ENCODE assay signal across 16 cellular contexts in the genomic region with DNA sequence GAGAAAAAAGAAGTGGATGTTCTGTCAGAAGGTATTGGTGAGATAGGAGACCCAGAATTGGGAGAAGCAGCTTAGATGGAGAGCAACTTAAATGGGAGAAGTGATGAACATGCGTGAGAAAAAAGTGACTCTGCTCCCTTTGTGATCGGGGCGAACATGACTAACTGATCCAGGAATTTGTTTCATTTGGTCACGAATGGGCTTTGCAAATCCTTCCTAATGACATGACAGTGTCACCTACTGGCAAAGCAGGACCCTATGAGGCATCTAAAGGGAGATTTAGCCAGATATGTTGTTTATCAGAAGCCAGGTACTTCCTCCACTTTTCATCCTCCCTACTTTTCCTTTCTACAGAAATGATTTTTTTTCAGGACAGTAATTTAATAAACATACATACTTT.
DNase-seq lines count a peak whose midpoint lies in the region; ATAC-seq, FAIRE-seq and TF ChIP-seq lines count a peak whose summit lies in the region.
"Had no signal": no experiment of that assay in that cellular context is flagged by ENCODE, and none has a peak within 500 bp of the region (broad histone marks: within the 10 kb centered on the region; RNA-seq: fewer than 3 reads in every experiment).

No MANE protein-coding gene starts in this region.

- DNase-seq in Daoy (ENCODE audit: low read depth): peak; percentile 47
- peak; percentile 93 for DNase-seq in LHCN-M2 (ENCODE audit: low read depth)
- DNase-seq in H1 (ENCODE audit: low read depth in 1 of 2, low spot score in 2 of 2): peak in 1 of 2 experiments; percentile 7
- peak; percentile 88 for DNase-seq in mesendoderm
- DNase-seq in CD4-positive, alpha-beta T cell: no peak
- no peak for DNase-seq in NCI-H2029 treated with DMSO at 0.1 percent for 48 hours (lab: John Stamatoyannopoulos, UW)
- no peak for DNase-seq in body of pancreas
- DNase-seq: activated CD4-positive, alpha-beta T cell treated with anti-CD3 and anti-CD28 coated beads, Interleukin-2, amount 50 U/mL, for 48 hours; activated gamma-delta T cell; Kasumi-1; left colon; T-cell had no signal

- H2AK5ac ChIP-seq in H1 (ENCODE audit: low read depth, low read length) (no peak overlapping the region), mesendoderm (ENCODE audit: low read length) (no peak overlapping the region)

- no peak overlapping the region for H3K14ac ChIP-seq in H1 (ENCODE audit: insufficient read length)

- no peak overlapping the region for H2BK12ac ChIP-seq in H1 (ENCODE audit: low read depth, low read length)

- no peak for FAIRE-seq in H1 (lab: Jason Lieb, UNC)
- FAIRE-seq: frontal cortex had no signal

- no peak overlapping the region for H3K56ac ChIP-seq in H1 (replicated peaks; ENCODE audit: insufficient read length, low read depth, low read length)
- H3K56ac ChIP-seq in mesendoderm (ENCODE audit: low read length): no peak overlapping the region

- H4K20me1 ChIP-seq in H1 (replicated peaks in 1 of 2; ENCODE audit: control insufficient read depth in 1 of 2, insufficient read depth in 2 of 2, low read length in 2 of 2): no peaks in the 10 kb centered on the region

- CTCF ChIA-PET in H1 (lab: Charles Lee; ENCODE audit: partially characterized antibody): interaction anchor here (0.7 to 1.1 kb wide), 4 partner anchors 10 to 559 kb away, joined by 3 to 4 read pairs (median 3); no protein-coding TSS in a partner anchor
- CTCF ChIA-PET in CD4-positive, alpha-beta T cell (lab: Charles Lee): no interaction called here

- H3K4me1 ChIP-seq in H1 (replicated peaks in 1 of 4; ENCODE audit: control insufficient read depth in 3 of 4, insufficient read depth in 4 of 4, low read length in 3 of 4): peaks cover 0 to 2% (median 0%) of the 10 kb centered on the region in 4 experiments; a peak in 1 of 7 replicates
- H3K4me1 ChIP-seq in mesendoderm (ENCODE audit: control insufficient read depth, low read depth, low read length): no peaks in the 10 kb centered on the region
- no peaks in the 10 kb centered on the region for H3K4me1 ChIP-seq in body of pancreas
- H3K4me1 ChIP-seq: Caco-2 had no signal

- H4K8ac ChIP-seq in H1 (ENCODE audit: extremely low read depth, insufficient read depth, low read length): no peak overlapping the region
- no peak overlapping the region for H4K8ac ChIP-seq in mesendoderm (ENCODE audit: low read depth, low read length)

- H2BK120ac ChIP-seq in H1 (replicated peaks; ENCODE audit: low read depth, low read length) (no peak overlapping the region), mesendoderm (ENCODE audit: low read depth, low read length) (no peak overlapping the region)

- no peaks in the 10 kb centered on the region for H3K79me1 ChIP-seq in H1 (ENCODE audit: low read depth, low read length)
- no peaks in the 10 kb centered on the region for H3K79me1 ChIP-seq in mesendoderm (ENCODE audit: low read length)

- no peak for TF ChIP-seq EP300 in H1 (IDR thresholded peaks at IDR 0.05; ENCODE audit: borderline replicate concordance in 1 of 2, low read depth in 2 of 2, low read length in 2 of 2)

- 60% methylated on average over 4 of the region's 4 CpGs; no CpG with 5 or more reads in 1 of the 2 experiments for WGBS in H1 (ENCODE audit: extremely low coverage in 1 of 2, insufficient coverage in 1 of 2, insufficient read length in 1 of 2, insufficient replicate concordance in 2 of 2, low coverage in 1 of 2, low lambda C conversion rate in 2 of 2, missing lambda C conversion rate in 1 of 2), 2 experiments
- WGBS in mesendoderm (ENCODE audit: extremely low coverage, insufficient coverage, low lambda C conversion rate): no CpG with 5 or more reads among the region's 4 CpGs
- WGBS in body of pancreas, 2 donors: 66 to 67% methylated on average over 4 of the region's 4 CpGs

- H3K4me2 ChIP-seq in H1 (ENCODE audit: insufficient read depth in 1 of 2, low read depth in 2 of 2, low read length in 2 of 2) (no peak overlapping the region), mesendoderm (ENCODE audit: low read length) (no peak overlapping the region)

- H3K23ac ChIP-seq in H1 (ENCODE audit: insufficient read length): no peak overlapping the region
- H3K23ac ChIP-seq in mesendoderm (ENCODE audit: low read length): no peak overlapping the region

- no peaks in the 10 kb centered on the region for H3K9me3 ChIP-seq in H1 (ENCODE audit: insufficient read depth in 2 of 2, low read depth in 1 of 2, low read length in 1 of 2)
- no peaks in the 10 kb centered on the region for H3K9me3 ChIP-seq in CD4-positive, alpha-beta T cell (ENCODE audit: control insufficient read depth, low read length)
- no peaks in the 10 kb centered on the region for H3K9me3 ChIP-seq in body of pancreas
- H3K9me3 ChIP-seq: Caco-2 had no signal

- H3K9ac ChIP-seq in H1 (replicated peaks in 1 of 4; ENCODE audit: extremely low read depth in 1 of 4, low read depth in 3 of 4, low read length in 3 of 4) (no peak overlapping the region), mesendoderm (ENCODE audit: low read length) (no peak overlapping the region)

- no peaks in the 10 kb centered on the region for H3K4me1 Mint-ChIP-seq in CD4-positive, alpha-beta T cell (ENCODE audit: low read depth)
- H3K4me1 Mint-ChIP-seq: stimulated activated memory B cell treated with anti-CD40 and anti-IgM and Interleukin-4, amounts not matched to agents 10 μg/mL and 1 μg/mL and 100 μg/mL, for 72 hours; T-cell had no signal

- H2BK5ac ChIP-seq in H1 (ENCODE audit: low read depth, low read length): no peak overlapping the region
- no peak overlapping the region for H2BK5ac ChIP-seq in mesendoderm (ENCODE audit: low read length)

- H2BK15ac ChIP-seq in H1 (ENCODE audit: low read length): no peak overlapping the region
- H2BK15ac ChIP-seq in mesendoderm (replicated peaks; ENCODE audit: low read depth): no peak overlapping the region

- peak in 1 of 3 experiments; percentile 37; a peak in 1 of 4 replicates for TF ChIP-seq CTCF in H1 (IDR thresholded peaks at IDR 0.05; ENCODE audit: control extremely low read depth in 1 of 3, insufficient read depth in 1 of 3, low read depth in 1 of 3, low read length in 3 of 3)
- no peak for TF ChIP-seq CTCF in CD4-positive, alpha-beta T cell (IDR thresholded peaks at IDR 0.05)
- TF ChIP-seq CTCF in body of pancreas (IDR thresholded peaks at IDR 0.05): no peak

- no peaks in the 10 kb centered on the region for H3K23me2 ChIP-seq in H1 (ENCODE audit: low read depth, low read length)

- intact Hi-C loops in CD4-positive, alpha-beta T cell (cut with DNase I, micrococcal nuclease): no loop called here
- intact Hi-C loops in body of pancreas (cut with DNase I): no loop called here

- H2BK20ac ChIP-seq in H1 (ENCODE audit: low read length): no peak overlapping the region

- H3K9me3 Mint-ChIP-seq in CD4-positive, alpha-beta T cell: peaks cover 2% of the 10 kb centered on the region
- H3K9me3 Mint-ChIP-seq: stimulated activated memory B cell treated with anti-CD40 and anti-IgM and Interleukin-4, amounts not matched to agents 10 μg/mL and 1 μg/mL and 100 μg/mL, for 72 hours had no signal

- ATAC-seq in HG03196 (IDR thresholded peaks at IDR 0.05; ENCODE audit: unreplicated experiment) (no peak), body of pancreas (no peak)
- ATAC-seq in CD4-positive, alpha-beta T cell (ENCODE audit: poor library complexity): no peak
- ATAC-seq: left colon; stimulated activated memory B cell treated with anti-CD40 and anti-IgM and Interleukin-4, amounts not matched to agents 10 μg/mL and 1 μg/mL and 100 μg/mL, for 72 hours; T-cell had no signal

- no peak overlapping the region for H2AFZ ChIP-seq in H1 (ENCODE audit: low read length)

- H3K4me3 ChIP-seq in H1 (ENCODE audit: extremely low read depth in 1 of 4, insufficient read depth in 2 of 4, low read depth in 3 of 4, low read length in 4 of 4) (no peak overlapping the region), mesendoderm (ENCODE audit: low read length) (no peak overlapping the region), body of pancreas (no peak overlapping the region)

- no peak overlapping the region for H4K5ac ChIP-seq in H1 (ENCODE audit: insufficient read length, low read depth, low read length)
- no peak overlapping the region for H4K5ac ChIP-seq in mesendoderm (ENCODE audit: low read length)

- TF ChIP-seq POLR2A in H1 (IDR thresholded peaks at IDR 0.05; ENCODE audit: control extremely low read depth in 1 of 2, low read depth in 2 of 2, low read length in 2 of 2) (no peak), body of pancreas (IDR thresholded peaks at IDR 0.05) (no peak)

- no peak overlapping the region for H3K27ac ChIP-seq in H1 (ENCODE audit: low read depth, low read length)
- no peak overlapping the region for H3K27ac ChIP-seq in mesendoderm (ENCODE audit: low read depth, low read length)
- no peak overlapping the region for H3K27ac ChIP-seq in CD4-positive, alpha-beta T cell (ENCODE audit: low read depth, low read length)
- no peak overlapping the region for H3K27ac ChIP-seq in body of pancreas

- H4K91ac ChIP-seq in H1 (replicated peaks; ENCODE audit: insufficient read length, low read length): no peak overlapping the region

- H3K27me3 Mint-ChIP-seq in CD4-positive, alpha-beta T cell: no peaks in the 10 kb centered on the region
- H3K27me3 Mint-ChIP-seq: T-cell had no signal

- no peak overlapping the region for H3K27ac Mint-ChIP-seq in CD4-positive, alpha-beta T cell
- H3K27ac Mint-ChIP-seq: stimulated activated memory B cell treated with anti-CD40 and anti-IgM and Interleukin-4, amounts not matched to agents 10 μg/mL and 1 μg/mL and 100 μg/mL, for 72 hours; T-cell had no signal

- POLR2A ChIA-PET in H1 (lab: Charles Lee; ENCODE audit: partially characterized antibody): no interaction called here
- POLR2A ChIA-PET in CD4-positive, alpha-beta T cell (lab: Charles Lee): no interaction called here

- TF ChIP-seq RAD21 in H1 (IDR thresholded peaks at IDR 0.05 in 1 of 2, conservative IDR thresholded peaks at IDR 0.05 in 1 of 2; ENCODE audit: low read depth in 2 of 2, low read length in 2 of 2): peak; percentile 58 to 61

- H3K79me2 ChIP-seq in H1 (ENCODE audit: control insufficient read depth in 1 of 2, insufficient read depth in 2 of 2, low read length in 2 of 2): no peaks in the 10 kb centered on the region
- no peaks in the 10 kb centered on the region for H3K79me2 ChIP-seq in mesendoderm (ENCODE audit: control insufficient read depth, insufficient read depth, low read length)

- no peaks in the 10 kb centered on the region for H3K36me3 ChIP-seq in H1 (ENCODE audit: control insufficient read depth in 2 of 4, insufficient read depth in 4 of 4, low read length in 3 of 4)
- no peaks in the 10 kb centered on the region for H3K36me3 ChIP-seq in mesendoderm (ENCODE audit: control insufficient read depth, insufficient read depth, low read length)
- no peaks in the 10 kb centered on the region for H3K36me3 ChIP-seq in body of pancreas (replicated peaks in 1 of 2; ENCODE audit: insufficient read depth in 1 of 2, low read depth in 2 of 2)

- H3K4ac ChIP-seq in H1 (replicated peaks; ENCODE audit: insufficient read length, low read depth, low read length) (no peak overlapping the region), mesendoderm (ENCODE audit: low read depth, low read length) (no peak overlapping the region)

- no peak overlapping the region for H3K4me3 Mint-ChIP-seq in CD4-positive, alpha-beta T cell
- H3K4me3 Mint-ChIP-seq: stimulated activated memory B cell treated with anti-CD40 and anti-IgM and Interleukin-4, amounts not matched to agents 10 μg/mL and 1 μg/mL and 100 μg/mL, for 72 hours; T-cell had no signal

- H3K36me3 Mint-ChIP-seq in CD4-positive, alpha-beta T cell (ENCODE audit: low read depth): no peaks in the 10 kb centered on the region
- H3K36me3 Mint-ChIP-seq: stimulated activated memory B cell treated with anti-CD40 and anti-IgM and Interleukin-4, amounts not matched to agents 10 μg/mL and 1 μg/mL and 100 μg/mL, for 72 hours; T-cell had no signal

- H3K27me3 ChIP-seq in H1 (replicated peaks in 1 of 4; ENCODE audit: control insufficient read depth in 3 of 4, extremely low read depth in 1 of 4, insufficient read depth in 3 of 4, low read length in 3 of 4): no peaks in the 10 kb centered on the region
- no peaks in the 10 kb centered on the region for H3K27me3 ChIP-seq in mesendoderm (ENCODE audit: insufficient read depth, low read length, poor library complexity)
- no peaks in the 10 kb centered on the region for H3K27me3 ChIP-seq in CD4-positive, alpha-beta T cell (ENCODE audit: control insufficient read depth, insufficient read depth, low read length)
- no peaks in the 10 kb centered on the region for H3K27me3 ChIP-seq in body of pancreas

- H3K18ac ChIP-seq in H1 (ENCODE audit: extremely low read depth, low read length): no peak overlapping the region
- H3K18ac ChIP-seq in mesendoderm (ENCODE audit: low read length): no peak overlapping the region

Comparison
In these comparisons a context has a peak if more than half of its experiments do, and no peak if none do; other contexts are left out.
1. DNase-seq: peak in Daoy (single experiment), LHCN-M2 (single experiment) and mesendoderm (single experiment); none in CD4-positive, alpha-beta T cell (0 of 10), NCI-H2029 treated with DMSO at 0.1 percent for 48 hours (single experiment) and body of pancreas (0 of 4).